11 cellular contexts compared by ENCODE assay signal in genomic region chr17:80277751-80278671, GRCh38. TPM values are rescaled to one million over a fixed set of nuclear protein-coding genes. Genes with fewer than 3 reads are reported as not detected.
DNase-seq lines count a peak whose midpoint lies in the region; ATAC-seq and TF ChIP-seq lines count a peak whose summit lies in the region.
"Had no signal": no experiment of that assay in that cellular context is flagged by ENCODE, and none has a peak within 500 bp of the region (broad histone marks: within the 10 kb centered on the region; RNA-seq: fewer than 3 reads in every experiment).

No MANE protein-coding gene starts in this region.

- DNase-seq in HCT116 (ENCODE audit: low read depth, low spot score) (no peak), left ventricle myocardium inferior (no peak), middle frontal gyrus (ENCODE audit: extremely low spot score, low spot score) (no peak)
- no peak for DNase-seq in activated naive CD8-positive, alpha-beta T cell treated with anti-CD3 and anti-CD28 coated beads for 36 hours
- DNase-seq in effector CD4-positive, alpha-beta T cell = no peak
- DNase-seq: DND-41; NCI-H748 treated with DMSO at 0.1 percent for 48 hours; stimulated activated CD4-positive, alpha-beta T cell treated with anti-CD3 and anti-CD28 coated beads, Interleukin-4, amount 100 ng/mL, for 4 hours had no signal

- H3K27me3 Mint-ChIP-seq in activated naive CD8-positive, alpha-beta T cell treated with anti-CD3 and anti-CD28 coated beads for 36 hours = no peaks in the 10 kb centered on the region

- H3K36me3 ChIP-seq in HCT116 (ENCODE audit: control insufficient read depth in 1 of 2, insufficient read depth in 2 of 2, low read length in 2 of 2) = no peaks in the 10 kb centered on the region
- H3K36me3 ChIP-seq in left ventricle myocardium inferior = peaks cover 29% of the 10 kb centered on the region
- H3K36me3 ChIP-seq in skeletal muscle tissue (ENCODE audit: control insufficient read depth in 3 of 3, insufficient read depth in 3 of 3, low read length in 3 of 3) = peaks cover 7 to 17% (median 16%) of the 10 kb centered on the region in 3 donors

- no peak for TF ChIP-seq CTCF in HCT116 (IDR thresholded peaks at IDR 0.05 in 2 of 3, conservative IDR thresholded peaks at IDR 0.05 in 1 of 3; ENCODE audit: borderline replicate concordance in 1 of 3, insufficient read depth in 1 of 3, low read depth in 2 of 3, low read length in 2 of 3)
- no peak for TF ChIP-seq CTCF in left ventricle myocardium inferior (IDR thresholded peaks at IDR 0.05; ENCODE audit: borderline replicate concordance)

- H3K4me3 Mint-ChIP-seq in activated naive CD8-positive, alpha-beta T cell treated with anti-CD3 and anti-CD28 coated beads for 36 hours = no peak overlapping the region

- H3K4me3 ChIP-seq in HCT116 (replicated peaks in 1 of 2; ENCODE audit: low read depth in 1 of 2, low read length in 2 of 2) (no peak overlapping the region), left ventricle myocardium inferior (no peak overlapping the region), skeletal muscle tissue (ENCODE audit: low read length in 3 of 3) (no peak overlapping the region)

- no peaks in the 10 kb centered on the region for H3K9me2 ChIP-seq in HCT116 (ENCODE audit: insufficient read depth)

- H2AFZ ChIP-seq in HCT116 (ENCODE audit: low read depth, low read length, poor library complexity, severe bottlenecking) = no peak overlapping the region

- H3K9me3 ChIP-seq in HCT116 (ENCODE audit: control insufficient read depth in 1 of 2, insufficient read depth in 1 of 2, low read depth in 1 of 2, low read length in 2 of 2) (no peaks in the 10 kb centered on the region), left ventricle myocardium inferior (replicated peaks) (no peaks in the 10 kb centered on the region), skeletal muscle tissue (ENCODE audit: control insufficient read depth in 3 of 3, low read length in 3 of 3) (no peaks in the 10 kb centered on the region)

- no TSS peak for BruUV-seq in HCT116 (replicated peaks; lab: Mats Ljungman, UMichigan)

- peak; percentile 35; the same call in 1 of the 2 replicates for ATAC-seq in HCT116
- ATAC-seq in GM21381 (IDR thresholded peaks at IDR 0.05; ENCODE audit: unreplicated experiment) = no peak
- no peak for ATAC-seq in GM19035 (IDR thresholded peaks at IDR 0.05; ENCODE audit: unreplicated experiment)

- TF ChIP-seq POLR2A in HCT116 (IDR thresholded peaks at IDR 0.05; ENCODE audit: borderline replicate concordance, extremely low read depth, insufficient read depth, insufficient read length) = no peak

- H3K9ac ChIP-seq in HCT116 (ENCODE audit: low read length) = no peak overlapping the region
- H3K9ac ChIP-seq in skeletal muscle tissue (ENCODE audit: low read depth in 1 of 3, low read length in 3 of 3) = peak overlapping the region in 2 of 3 donors; percentile 5 to 50

- no peaks in the 10 kb centered on the region for H3K9me3 Mint-ChIP-seq in activated naive CD8-positive, alpha-beta T cell treated with anti-CD3 and anti-CD28 coated beads for 36 hours

- intact Hi-C loops in HCT116 (cut with micrococcal nuclease) = no loop called here
- intact Hi-C loops in left ventricle myocardium inferior (cut with micrococcal nuclease) = no loop called here

- peaks cover 15% of the 10 kb centered on the region for H3K4me1 Mint-ChIP-seq in activated naive CD8-positive, alpha-beta T cell treated with anti-CD3 and anti-CD28 coated beads for 36 hours

- no peak overlapping the region for H3K4me2 ChIP-seq in HCT116 (ENCODE audit: low read length)

- POLR2A ChIA-PET in HCT116 (lab: Charles Lee) = no interaction called here

- peaks cover 0 to 12% of the 10 kb centered on the region in 2 experiments; a peak in 1 of 4 replicates for H3K4me1 ChIP-seq in HCT116 (ENCODE audit: control insufficient read depth in 1 of 2, insufficient read depth in 2 of 2, low read length in 2 of 2)
- peaks cover 45% of the 10 kb centered on the region for H3K4me1 ChIP-seq in left ventricle myocardium inferior
- H3K4me1 ChIP-seq in skeletal muscle tissue (ENCODE audit: control insufficient read depth in 3 of 3, insufficient read depth in 3 of 3, low read length in 3 of 3) = peaks cover 21 to 25% (median 22%) of the 10 kb centered on the region in 3 donors

- RAD21 ChIA-PET in HCT116 (lab: Charles Lee; ENCODE audit: low non-redundant PET in 1 of 2, low total read pairs in 2 of 2, uncharacterized antibody in 2 of 2, unreplicated experiment in 2 of 2) = no interaction called here

- peaks cover 33% of the 10 kb centered on the region for H3K36me3 Mint-ChIP-seq in activated naive CD8-positive, alpha-beta T cell treated with anti-CD3 and anti-CD28 coated beads for 36 hours

- H3K79me2 ChIP-seq in HCT116 (ENCODE audit: insufficient read depth, low read length) = no peaks in the 10 kb centered on the region

- H3K27me3 ChIP-seq in HCT116 (ENCODE audit: insufficient read depth, low read length) (no peaks in the 10 kb centered on the region), left ventricle myocardium inferior (ENCODE audit: low read depth) (no peaks in the 10 kb centered on the region), skeletal muscle tissue (ENCODE audit: control insufficient read depth in 3 of 3, insufficient read depth in 3 of 3, low read length in 3 of 3) (no peaks in the 10 kb centered on the region)

- H3K27ac ChIP-seq in HCT116 (ENCODE audit: low read depth, low read length) (peak overlapping the region; percentile 41; the same call in 1 of the 2 replicates), left ventricle myocardium inferior (replicated peaks) (peak overlapping the region; percentile 71), skeletal muscle tissue (ENCODE audit: low read depth, low read length) (peak overlapping the region; percentile 12)

- peak overlapping the region; percentile 1 for H3K27ac Mint-ChIP-seq in activated naive CD8-positive, alpha-beta T cell treated with anti-CD3 and anti-CD28 coated beads for 36 hours

- no peaks in the 10 kb centered on the region for H4K20me1 ChIP-seq in HCT116 (ENCODE audit: insufficient read depth)

- TF ChIP-seq RAD21 in HCT116 (IDR thresholded peaks at IDR 0.05; ENCODE audit: low read depth) = no peak

- CTCF ChIA-PET in HCT116 (lab: Charles Lee) = no interaction called here

TF ChIP-seq in HCT116, 20 proteins besides CTCF, POLR2A, EP300 and RAD21:
- no peak for TF ChIP-seq EZH2phosphoT487 (IDR thresholded peaks at IDR 0.05; ENCODE audit: borderline replicate concordance)
- TF ChIP-seq YY1 (IDR thresholded peaks at IDR 0.05; ENCODE audit: extremely low read depth, insufficient replicate concordance, low read depth, low read length) = no peak
- TF ChIP-seq ZNF274 (IDR thresholded peaks at IDR 0.05; ENCODE audit: low read depth, low read length) = no peak
- no peak for TF ChIP-seq CBX3 (IDR thresholded peaks at IDR 0.05; ENCODE audit: low read depth)
- TF ChIP-seq CEBPB (IDR thresholded peaks at IDR 0.05; ENCODE audit: low read depth) = no peak
- TF ChIP-seq POLR2AphosphoS5 (IDR thresholded peaks at IDR 0.05; ENCODE audit: low read depth, low read length) = no peak
- TF ChIP-seq ELF1 (IDR thresholded peaks at IDR 0.05; ENCODE audit: borderline replicate concordance, low read depth) = no peak
- TF ChIP-seq TCF7L2 (IDR thresholded peaks at IDR 0.05; ENCODE audit: borderline replicate concordance, extremely low read depth, insufficient read depth, insufficient read length) = no peak
- no peak for TF ChIP-seq MAX (IDR thresholded peaks at IDR 0.05)
- no peak for TF ChIP-seq EGR1 (IDR thresholded peaks at IDR 0.05; ENCODE audit: low read depth)
- no peak for TF ChIP-seq ZBTB33 (IDR thresholded peaks at IDR 0.05; ENCODE audit: extremely low read depth, insufficient replicate concordance, low read length)

RNA-seq across cellular contexts. Expression of gene RNF213, which starts 17.4 kb away (rescaled TPM):
- total RNA-seq in HCT116 (2021; ENCODE audit: unreplicated experiment) (44.5 TPM), left ventricle myocardium inferior (25.6 TPM), skeletal muscle tissue (63.2 TPM)
- 36.6 and 38.0 TPM in 2 replicates for polyA plus RNA-seq in HCT116 (2012)
- total RNA-seq in activated naive CD8-positive, alpha-beta T cell treated with anti-CD3 and anti-CD28 coated beads for 36 hours = 100 to 1,000 TPM; 109 TPM

RNA-seq across cellular contexts. Expression of gene SLC26A11, which starts 57.8 kb away (rescaled TPM):
- total RNA-seq in HCT116 (2021; ENCODE audit: unreplicated experiment) (17.7 TPM), left ventricle myocardium inferior (4.1 TPM), skeletal muscle tissue (7.3 TPM)
- polyA plus RNA-seq in HCT116 (2012) = 11.2 and 13.1 TPM in 2 replicates
- 1 to 10 TPM; 1.7 to 2.3 TPM for total RNA-seq in activated naive CD8-positive, alpha-beta T cell treated with anti-CD3 and anti-CD28 coated beads for 36 hours

RNA-seq across cellular contexts. Expression of gene SGSH, which starts 57.9 kb away (rescaled TPM):
- 34.4 TPM for total RNA-seq in HCT116 (2021; ENCODE audit: unreplicated experiment)
- 25.6 and 29.3 TPM in 2 replicates for polyA plus RNA-seq in HCT116 (2012)
- 1 to 10 TPM; 7.0 to 8.2 TPM for total RNA-seq in activated naive CD8-positive, alpha-beta T cell treated with anti-CD3 and anti-CD28 coated beads for 36 hours
- total RNA-seq in left ventricle myocardium inferior = 10.9 TPM
- total RNA-seq in skeletal muscle tissue = 6.3 TPM

Comparison
In these comparisons a context has a peak if more than half of its experiments do, and no peak if none do; other contexts are left out.
1. H3K27ac ChIP-seq: peak in every context shown above with its lines; median percentile 71 in left ventricle myocardium inferior; 41 in HCT116; 12 in skeletal muscle tissue.